In genomic region chr14:61638595-61639391, GRCh38 we compare ENCODE assay signal across 21 cellular contexts.
"Had no signal": no experiment of that assay in that cellular context is flagged by ENCODE, and none has a peak within 500 bp of the region (broad histone marks: within the 10 kb centered on the region; RNA-seq: fewer than 3 reads in every experiment).

No MANE protein-coding gene starts in this region.

- H3K9me3 ChIP-seq: adrenal gland, esophagus squamous epithelium, spleen, thoracic aorta had no signal

- H3K36me3 ChIP-seq: adrenal gland, esophagus squamous epithelium, neural progenitor cell, spleen, thoracic aorta had no signal

- H3K27me3 ChIP-seq: adrenal gland, esophagus squamous epithelium, neural progenitor cell, spleen had no signal

- H3K4me3 ChIP-seq: adrenal gland, esophagus squamous epithelium, lung, neural progenitor cell, spleen, thoracic aorta had no signal

- ATAC-seq: activated CD8-positive, alpha-beta T cell treated with anti-CD3 and anti-CD28 coated beads for 36 hours; activated T-cell treated with anti-CD3 and anti-CD28 coated beads, Interleukin-2, amount 50 U/mL, for 4 hours; sciatic nerve; T-helper 17 cell; WTC11 had no signal

- DNase-seq: activated CD4-positive, alpha-beta T cell treated with anti-CD3 and anti-CD28 coated beads for 4 hours; activated CD8-positive, alpha-beta T cell treated with anti-CD3 and anti-CD28 coated beads for 36 hours; activated effector memory CD4-positive, alpha-beta T cell treated with Interleukin-2 at 50 U/mL for 16 hours; activated T-cell treated with anti-CD3 and anti-CD28 coated beads, Interleukin-2, amount 50 U/mL, for 4 hours; adrenal gland; caudate nucleus; cortex of kidney; effector CD4-positive, alpha-beta T cell; esophagus squamous epithelium; head of caudate nucleus; immature natural killer cell; spleen; stimulated activated CD4-positive, alpha-beta T cell treated with anti-CD3 and anti-CD28 coated beads, Interleukin-1b, Interleukin-23, amount 100 ng/mL, for 48 hours; T-helper 17 cell had no signal

- H3K27ac ChIP-seq: adrenal gland, esophagus squamous epithelium, neural progenitor cell, spleen, thoracic aorta had no signal

- H3K4me1 ChIP-seq: adrenal gland had no signal

- FAIRE-seq: endothelial cell of umbilical vein, frontal cortex had no signal
